Comparison of ENCODE assay signal across 26 cellular contexts in genomic region chrX:107744868-107745267, GRCh38. TPM values are rescaled to one million over a fixed set of nuclear protein-coding genes. Genes with fewer than 3 reads are reported as not detected.
DNase-seq lines count a peak whose midpoint lies in the region; ATAC-seq, FAIRE-seq and TF ChIP-seq lines count a peak whose summit lies in the region.
"Had no signal": no experiment of that assay in that cellular context is flagged by ENCODE, and none has a peak within 500 bp of the region (broad histone marks: within the 10 kb centered on the region; RNA-seq: fewer than 3 reads in every experiment).

No MANE protein-coding gene starts in this region.

- H3K4me1 ChIP-seq in HEK293 (ENCODE audit: control insufficient read depth, insufficient read depth, low read length) (peaks cover 21% of the 10 kb centered on the region), endothelial cell of umbilical vein (ENCODE audit: control insufficient read depth, extremely low read depth, insufficient read depth, low read length) (peaks cover 14% of the 10 kb centered on the region), lower lobe of right lung (peaks cover 31% of the 10 kb centered on the region)
- H3K4me1 ChIP-seq in naive thymus-derived CD4-positive, alpha-beta T cell (ENCODE audit: control insufficient read depth in 2 of 2, insufficient read depth in 2 of 2, low read length in 2 of 2), result peaks cover 25 to 36% of the 10 kb centered on the region in 2 donors
- H3K4me1 ChIP-seq: Caco-2 had no signal

- no peak for TF ChIP-seq POLR2A in endothelial cell of umbilical vein (IDR thresholded peaks at IDR 0.05; ENCODE audit: low read depth, low read length)

- TF ChIP-seq CTCF in HEK293 (tag by site-specific recombination; IDR thresholded peaks at IDR 0.05) (no peak), endothelial cell of umbilical vein (IDR thresholded peaks at IDR 0.05; ENCODE audit: extremely low read depth in 1 of 2, insufficient read depth in 1 of 2, low read depth in 1 of 2, low read length in 2 of 2) (no peak), lower lobe of right lung (IDR thresholded peaks at IDR 0.05) (no peak)

- peak overlapping the region in 1 of 10 donors; percentile 53 for H3K4me3 Mint-ChIP-seq in naive thymus-derived CD4-positive, alpha-beta T cell
- no peak overlapping the region for H3K4me3 Mint-ChIP-seq in activated T-cell treated with anti-CD3 and anti-CD28 coated beads, Interleukin-2, amount 50 U/mL, for 72 hours
- H3K4me3 Mint-ChIP-seq: CD8-positive, alpha-beta T cell had no signal

- H3K9me3 Mint-ChIP-seq in naive thymus-derived CD4-positive, alpha-beta T cell, result peaks cover 0 to 9% (median 0%) of the 10 kb centered on the region in 11 donors
- no peaks in the 10 kb centered on the region for H3K9me3 Mint-ChIP-seq in activated T-cell treated with anti-CD3 and anti-CD28 coated beads, Interleukin-2, amount 50 U/mL, for 72 hours
- H3K9me3 Mint-ChIP-seq: CD8-positive, alpha-beta T cell had no signal

- POLR2A ChIA-PET in HEK293 (lab: Yijun Ruan, JAX) (interaction anchor here (0.9 to 1.1 kb wide), 2 partner anchors 13 to 31 kb away, joined by 3 read pairs; partner anchors contain the start of gene TSC22D3), endothelial cell of umbilical vein (lab: Charles Lee) (no interaction called here), HEK293T (lab: Yijun Ruan, JAX) (interaction anchor here (0.8 to 18.2 kb wide), 4 partner anchors 9 to 71 kb away, joined by 3 to 536 read pairs (median 14); no protein-coding TSS in a partner anchor)
- POLR2A ChIA-PET in naive thymus-derived CD4-positive, alpha-beta T cell (lab: Charles Lee), result interaction anchor here (0.6 to 9.6 kb wide), 3 partner anchors 21 to 72 kb away, joined by 4 to 142 read pairs (median 7); no protein-coding TSS in a partner anchor

- intact Hi-C loops in endothelial cell of umbilical vein (cut with micrococcal nuclease), result no loop called here
- intact Hi-C loops in naive thymus-derived CD4-positive, alpha-beta T cell (cut with micrococcal nuclease), result loop anchor here in 1 of 2 donors (10.0 kb wide), 1 partner anchor 1130 kb away; the partner anchor contains the start of gene RADX
- intact Hi-C loops in lower lobe of right lung (cut with DNase I), result no loop called here

- H3K36me3 ChIP-seq in HEK293 (ENCODE audit: control insufficient read depth in 2 of 2, insufficient read depth in 1 of 2, low read length in 2 of 2) (no peaks in the 10 kb centered on the region), endothelial cell of umbilical vein (ENCODE audit: control insufficient read depth in 2 of 2, extremely low read depth in 1 of 2, insufficient read depth in 2 of 2, low read length in 2 of 2) (no peaks in the 10 kb centered on the region), lower lobe of right lung (no peaks in the 10 kb centered on the region)
- no peaks in the 10 kb centered on the region for H3K36me3 ChIP-seq in naive thymus-derived CD4-positive, alpha-beta T cell (ENCODE audit: control insufficient read depth in 2 of 3, insufficient read depth in 3 of 3, low read length in 3 of 3)

- H3K9me3 ChIP-seq in HEK293 (ENCODE audit: control insufficient read depth, insufficient read depth, low read depth, low read length) (no peaks in the 10 kb centered on the region), endothelial cell of umbilical vein (replicated peaks; ENCODE audit: control insufficient read depth, insufficient read depth, low read length) (no peaks in the 10 kb centered on the region), lower lobe of right lung (no peaks in the 10 kb centered on the region)
- no peaks in the 10 kb centered on the region for H3K9me3 ChIP-seq in naive thymus-derived CD4-positive, alpha-beta T cell (ENCODE audit: control insufficient read depth in 2 of 3, low read length in 3 of 3)
- H3K9me3 ChIP-seq: Caco-2 had no signal

- H2AFZ ChIP-seq in endothelial cell of umbilical vein (ENCODE audit: low read depth, low read length), result no peak overlapping the region

- H3K4me1 Mint-ChIP-seq in naive thymus-derived CD4-positive, alpha-beta T cell, result peaks cover 15 to 49% (median 31%) of the 10 kb centered on the region in 7 donors
- H3K4me1 Mint-ChIP-seq in activated T-cell treated with anti-CD3 and anti-CD28 coated beads, Interleukin-2, amount 50 U/mL, for 72 hours (ENCODE audit: low read depth), result peaks cover 26% of the 10 kb centered on the region

- H3K4me3 ChIP-seq in HEK293 (ENCODE audit: low read depth, low read length) (no peak overlapping the region), endothelial cell of umbilical vein (replicated peaks in 1 of 3; ENCODE audit: insufficient read depth in 1 of 3, low read depth in 1 of 3, low read length in 3 of 3) (no peak overlapping the region), lower lobe of right lung (no peak overlapping the region)
- no peak overlapping the region for H3K4me3 ChIP-seq in naive thymus-derived CD4-positive, alpha-beta T cell (ENCODE audit: low read length)

- H3K27me3 Mint-ChIP-seq in naive thymus-derived CD4-positive, alpha-beta T cell, result peaks cover 0 to 7% (median 0%) of the 10 kb centered on the region in 5 donors
- no peaks in the 10 kb centered on the region for H3K27me3 Mint-ChIP-seq in activated T-cell treated with anti-CD3 and anti-CD28 coated beads, Interleukin-2, amount 50 U/mL, for 72 hours (ENCODE audit: low read depth)

- FAIRE-seq in endothelial cell of umbilical vein (lab: Jason Lieb, UNC), result peak; percentile 8
- FAIRE-seq: A204.1, G401.6, GM12891 had no signal

- no peak for ATAC-seq in naive thymus-derived CD4-positive, alpha-beta T cell
- no peak for ATAC-seq in lower lobe of right lung
- ATAC-seq in activated T-cell treated with anti-CD3 and anti-CD28 coated beads, Interleukin-2, amount 50 U/mL, for 72 hours (replicated peaks in 1 of 2), result no peak
- ATAC-seq: CD8-positive, alpha-beta T cell; Panc1 had no signal

- peak overlapping the region in 6 of 9 donors; percentile 9 to 95 (median 48) for H3K27ac Mint-ChIP-seq in naive thymus-derived CD4-positive, alpha-beta T cell
- no peak overlapping the region for H3K27ac Mint-ChIP-seq in activated T-cell treated with anti-CD3 and anti-CD28 coated beads, Interleukin-2, amount 50 U/mL, for 72 hours
- H3K27ac Mint-ChIP-seq: CD8-positive, alpha-beta T cell had no signal

- no peak overlapping the region for H3K9ac ChIP-seq in endothelial cell of umbilical vein (replicated peaks; ENCODE audit: extremely low read depth, insufficient read depth, low read length)

- no peaks in the 10 kb centered on the region for H3K79me2 ChIP-seq in endothelial cell of umbilical vein (ENCODE audit: control insufficient read depth, insufficient read depth, low read length)

- H4K20me1 ChIP-seq in endothelial cell of umbilical vein (replicated peaks; ENCODE audit: control insufficient read depth, extremely low read depth, insufficient read depth, low read length), result no peaks in the 10 kb centered on the region

- dilution Hi-C loops in endothelial cell of umbilical vein (cut with MboI; ENCODE audit: extremely low pct_ligation_motif_present, low sequenced_read_pairs), result no loop called here

- H3K27ac ChIP-seq in HEK293 (ENCODE audit: extremely low read depth, low read depth, low read length), result no peak overlapping the region
- H3K27ac ChIP-seq in endothelial cell of umbilical vein (ENCODE audit: insufficient read depth, low read depth, low read length), result no peak overlapping the region
- H3K27ac ChIP-seq in naive thymus-derived CD4-positive, alpha-beta T cell (ENCODE audit: low read depth, low read length), result no peak overlapping the region
- peak overlapping the region; percentile 79 for H3K27ac ChIP-seq in substantia nigra (ENCODE audit: low read depth, low read length, poor library complexity, severe bottlenecking)
- no peak overlapping the region for H3K27ac ChIP-seq in lower lobe of right lung

- DNase-seq in endothelial cell of umbilical vein (ENCODE audit: low read depth, low spot score), result no peak
- no peak for DNase-seq in naive thymus-derived CD4-positive, alpha-beta T cell
- DNase-seq in substantia nigra (lab: John Stamatoyannopoulos, UW), result peak in 6 of 49 donors; percentile 1 to 15 (median 6)
- DNase-seq in NOMO-1 treated with dmso at 0.1 percent for 144 hours (lab: John Stamatoyannopoulos, UW; ENCODE audit: unreplicated experiment), result no peak
- no peak for DNase-seq in lower lobe of right lung
- no peak for DNase-seq in HEK293T (ENCODE audit: extremely low spot score)
- DNase-seq in activated T-cell treated with anti-CD3 and anti-CD28 coated beads, Interleukin-2, amount 50 U/mL, for 72 hours, result no peak
- DNase-seq: AML-193; C1 segment of cervical spinal cord; Caco-2; CD8-positive, alpha-beta T cell; HCEC 1CT; IMR-90; KG1; MM.1S; NCI-H2029 treated with DMSO at 0.1 percent for 48 hours; NCI-H2227 treated with DMSO at 0.1 percent for 48 hours; NCI-H526 treated with DMSO at 0.1 percent for 48 hours; SHP77 had no signal

- H3K27me3 ChIP-seq in endothelial cell of umbilical vein (ENCODE audit: control insufficient read depth in 2 of 2, insufficient read depth in 2 of 2, low read length in 2 of 2) (no peaks in the 10 kb centered on the region), lower lobe of right lung (ENCODE audit: low read depth) (no peaks in the 10 kb centered on the region)
- no peaks in the 10 kb centered on the region for H3K27me3 ChIP-seq in naive thymus-derived CD4-positive, alpha-beta T cell (ENCODE audit: control insufficient read depth in 2 of 2, insufficient read depth in 2 of 2, low read length in 2 of 2)

- H3K4me2 ChIP-seq in endothelial cell of umbilical vein (ENCODE audit: insufficient read depth, low read length), result no peak overlapping the region

- peaks cover 0 to 5% (median 0%) of the 10 kb centered on the region in 5 donors for H3K36me3 Mint-ChIP-seq in naive thymus-derived CD4-positive, alpha-beta T cell
- H3K36me3 Mint-ChIP-seq in activated T-cell treated with anti-CD3 and anti-CD28 coated beads, Interleukin-2, amount 50 U/mL, for 72 hours (ENCODE audit: insufficient read depth in 2 of 2), result no peaks in the 10 kb centered on the region
- H3K36me3 Mint-ChIP-seq: CD8-positive, alpha-beta T cell had no signal

- CTCF ChIA-PET in HEK293 (lab: Yijun Ruan, JAX), result interaction anchor here (0.6 to 1.2 kb wide), 5 partner anchors 13 to 362 kb away, joined by 3 to 8 read pairs (median 3); no protein-coding TSS in a partner anchor
- CTCF ChIA-PET in endothelial cell of umbilical vein (lab: Charles Lee), result interaction anchor here (1.3 kb wide), 1 partner anchor 32 kb away, joined by 7 read pairs; the partner anchor contains the start of gene NCBP2L
- CTCF ChIA-PET in naive thymus-derived CD4-positive, alpha-beta T cell (lab: Charles Lee), result interaction anchor here (0.6 to 1.7 kb wide), 2 partner anchors 31 to 84 kb away, joined by 3 to 4 read pairs; partner anchors contain the start of gene TSC22D3
- CTCF ChIA-PET in HEK293T (lab: Yijun Ruan, JAX), result interaction anchor here (2.2 kb wide), 1 partner anchor 32 kb away, joined by 8 read pairs; the partner anchor contains the start of gene NCBP2L

- no peaks in the 10 kb centered on the region for H3K9me1 ChIP-seq in endothelial cell of umbilical vein (replicated peaks; ENCODE audit: control insufficient read depth, extremely low read depth, insufficient read depth, low read length)

- no TSS peak for BruUV-seq in endothelial cell of umbilical vein (replicated peaks; lab: Mats Ljungman, UMichigan)

RNA-seq across cellular contexts. Expression of gene TSC22D3, which starts 30.7 kb away (rescaled TPM):
- 21.1 and 29.1 TPM in 2 replicates for total RNA-seq in endothelial cell of umbilical vein
- polyA plus RNA-seq in endothelial cell of umbilical vein, result 24.7 and 37.4 TPM in 2 replicates
- 30.2 and 30.8 TPM in 2 replicates for polyA plus RNA-seq in endothelial cell of umbilical vein (2011; cell fraction: cytosol; rRNA removed)
- polyA plus RNA-seq in endothelial cell of umbilical vein (2011; cell fraction: nucleus; rRNA removed), result 56.8 and 76.1 TPM in 2 replicates
- 19.1 and 27.1 TPM in 2 replicates for polyA plus RNA-seq in endothelial cell of umbilical vein (2012)
- polyA minus RNA-seq in endothelial cell of umbilical vein, result 23.4 and 25.5 TPM in 2 replicates
- polyA minus RNA-seq in endothelial cell of umbilical vein (2011; cell fraction: cytosol; rRNA and poly(A)+ RNA removed), result 39.8 TPM
- 22.2 and 45.2 TPM in 2 replicates for polyA minus RNA-seq in endothelial cell of umbilical vein (2011; cell fraction: nucleus; rRNA and poly(A)+ RNA removed)
- 1,000 to 10,000 TPM in 2 of 5 experiments, 100 to 1,000 TPM in 2, 10 to 100 TPM in 1; 44.2 to 1,917 (median 255) TPM for total RNA-seq in naive thymus-derived CD4-positive, alpha-beta T cell
- 100 to 1,000 TPM; 383 to 690 TPM for polyA plus RNA-seq in naive thymus-derived CD4-positive, alpha-beta T cell
- total RNA-seq in lower lobe of right lung, result 350 TPM
- 10 to 100 TPM; 79.1 to 88.1 TPM for total RNA-seq in activated T-cell treated with anti-CD3 and anti-CD28 coated beads, Interleukin-2, amount 50 U/mL, for 72 hours

RNA-seq across cellular contexts. Expression of gene NCBP2L, which starts 32.7 kb away (rescaled TPM):
- total RNA-seq in endothelial cell of umbilical vein (not detected in 2 replicates), lower lobe of right lung (not detected)
- polyA plus RNA-seq in endothelial cell of umbilical vein, result not detected in 2 replicates
- polyA plus RNA-seq in endothelial cell of umbilical vein (2011; cell fraction: cytosol; rRNA removed), result not detected in 2 replicates
- polyA plus RNA-seq in endothelial cell of umbilical vein (2011; cell fraction: nucleus; rRNA removed), result not detected in 2 replicates
- not detected in 2 replicates for polyA plus RNA-seq in endothelial cell of umbilical vein (2012)
- polyA minus RNA-seq in endothelial cell of umbilical vein, result not detected in 2 replicates
- polyA minus RNA-seq in endothelial cell of umbilical vein (2011; cell fraction: cytosol; rRNA and poly(A)+ RNA removed), result not detected
- polyA minus RNA-seq in endothelial cell of umbilical vein (2011; cell fraction: nucleus; rRNA and poly(A)+ RNA removed), result not detected in 2 replicates
- not detected for total RNA-seq in naive thymus-derived CD4-positive, alpha-beta T cell
- polyA plus RNA-seq in naive thymus-derived CD4-positive, alpha-beta T cell, result under 1 TPM in 1 of 2 donors, not detected in 1; 0.09 TPM
- not detected for total RNA-seq in activated T-cell treated with anti-CD3 and anti-CD28 coated beads, Interleukin-2, amount 50 U/mL, for 72 hours
- total RNA-seq: Caco-2; CD8-positive, alpha-beta T cell; H1; IMR-90; NCI-H460 had no signal
- polyA plus RNA-seq: H1, IMR-90 had no signal
